ENCODE assay signal across 2 cellular contexts in genomic region chr1:16376971-16377370, GRCh38.
TF ChIP-seq lines count a peak whose summit lies in the region.

No MANE protein-coding gene starts in this region.

TF ChIP-seq in GM23338, 12 proteins besides CTCF, POLR2A, EP300 and RAD21:
- TF ChIP-seq JUNB (IDR thresholded peaks at IDR 0.05; ENCODE audit: unreplicated experiment) (no peak), EZH2 (IDR thresholded peaks at IDR 0.05; ENCODE audit: low read depth, unreplicated experiment) (no peak), ETS1 (IDR thresholded peaks at IDR 0.05) (no peak), ZNF114 (CRISPR knock-in tag; IDR thresholded peaks at IDR 0.05) (no peak), REST (IDR thresholded peaks at IDR 0.05; ENCODE audit: unreplicated experiment) (no peak)

TF ChIP-seq in HepG2, 621 proteins besides CTCF, POLR2A, EP300 and RAD21:
- no peak for TF ChIP-seq ZKSCAN1 (IDR thresholded peaks at IDR 0.05; ENCODE audit: low read length)
- TF ChIP-seq SKI (IDR thresholded peaks at IDR 0.05; ENCODE audit: partially characterized antibody) = no peak
- no peak for TF ChIP-seq ZSCAN9 (CRISPR knock-in tag; IDR thresholded peaks at IDR 0.05; ENCODE audit: borderline replicate concordance)
- TF ChIP-seq MBNL3 (CRISPR knock-in tag; conservative IDR thresholded peaks at IDR 0.05) = no peak
- TF ChIP-seq ZNF749 (CRISPR knock-in tag; IDR thresholded peaks at IDR 0.05; ENCODE audit: borderline replicate concordance) = no peak
- TF ChIP-seq ELF4 (CRISPR knock-in tag; IDR thresholded peaks at IDR 0.05; ENCODE audit: borderline replicate concordance) = no peak
- no peak for TF ChIP-seq TEAD2 (CRISPR knock-in tag; IDR thresholded peaks at IDR 0.05)
- no peak for TF ChIP-seq SNAPC2 (CRISPR knock-in tag; IDR thresholded peaks at IDR 0.05)
- no peak for TF ChIP-seq PREB (CRISPR knock-in tag; IDR thresholded peaks at IDR 0.05)
- TF ChIP-seq ZNF563 (CRISPR knock-in tag; IDR thresholded peaks at IDR 0.05) = no peak
- no peak for TF ChIP-seq NFKBIZ (CRISPR knock-in tag; IDR thresholded peaks at IDR 0.05)
- TF ChIP-seq MYC (CRISPR knock-in tag; IDR thresholded peaks at IDR 0.05; ENCODE audit: borderline replicate concordance) = no peak
- TF ChIP-seq ZNF281 (CRISPR knock-in tag; IDR thresholded peaks at IDR 0.05; ENCODE audit: borderline replicate concordance) = no peak
- TF ChIP-seq TP53 (CRISPR knock-in tag; conservative IDR thresholded peaks at IDR 0.05) = no peak
- no peak for TF ChIP-seq ZNF660 (CRISPR knock-in tag; IDR thresholded peaks at IDR 0.05; ENCODE audit: borderline replicate concordance, low read depth)
- TF ChIP-seq ZNF710 (CRISPR knock-in tag; IDR thresholded peaks at IDR 0.05; ENCODE audit: borderline replicate concordance) = no peak
- TF ChIP-seq ZNF557 (CRISPR knock-in tag; IDR thresholded peaks at IDR 0.05) = no peak
- TF ChIP-seq ZNF652 (CRISPR knock-in tag; IDR thresholded peaks at IDR 0.05; ENCODE audit: borderline replicate concordance, low read depth) = no peak
- no peak for TF ChIP-seq GZF1 (CRISPR knock-in tag; IDR thresholded peaks at IDR 0.05)
